In genomic region chr20:13006825-13007224, GRCh38 we compare ENCODE assay signal across 20 cellular contexts. TPM values are rescaled to one million over a fixed set of nuclear protein-coding genes. Genes with fewer than 3 reads are reported as not detected.
A peak's percentile ranks its signal among the peaks of the same experiment; 100 is the strongest.
DNase-seq lines count a peak whose midpoint lies in the region; ATAC-seq and TF ChIP-seq lines count a peak whose summit lies in the region.
"Had no signal": no experiment of that assay in that cellular context is flagged by ENCODE, and none has a peak within 500 bp of the region (broad histone marks: within the 10 kb centered on the region; RNA-seq: fewer than 3 reads in every experiment).

No MANE protein-coding gene starts in this region.

- intact Hi-C loops in natural killer cell (cut with micrococcal nuclease) (no loop called here), left ventricle myocardium superior (cut with micrococcal nuclease) (no loop called here)

- no peaks in the 10 kb centered on the region for H3K9me3 Mint-ChIP-seq in natural killer cell
- H3K9me3 Mint-ChIP-seq in natural killer cell treated with Interleukin-12 subunit alpha and Interleukin-12 subunit beta and Interleukin-15 and Interleukin-18, amount 100 ng/mL, for 72 hours: no peaks in the 10 kb centered on the region
- H3K9me3 Mint-ChIP-seq: activated CD4-positive, alpha-beta T cell treated with anti-CD3 and anti-CD28 coated beads, Interleukin-2, amount 10 ng/mL, durations not matched to agents 7 days and 5 days had no signal

- H3K36me3 Mint-ChIP-seq in natural killer cell: no peaks in the 10 kb centered on the region
- no peaks in the 10 kb centered on the region for H3K36me3 Mint-ChIP-seq in natural killer cell treated with Interleukin-12 subunit alpha and Interleukin-12 subunit beta and Interleukin-15 and Interleukin-18, amount 100 ng/mL, for 72 hours
- H3K36me3 Mint-ChIP-seq: mesothelial cell of epicardium had no signal

- no peak overlapping the region for H3K27ac Mint-ChIP-seq in natural killer cell
- no peak overlapping the region for H3K27ac Mint-ChIP-seq in natural killer cell treated with Interleukin-12 subunit alpha and Interleukin-12 subunit beta and Interleukin-15 and Interleukin-18, amount 100 ng/mL, for 72 hours
- H3K27ac Mint-ChIP-seq: activated CD4-positive, alpha-beta T cell treated with anti-CD3 and anti-CD28 coated beads, Interleukin-2, amount 10 ng/mL, durations not matched to agents 7 days and 5 days; mesothelial cell of epicardium had no signal

- H3K4me3 Mint-ChIP-seq in natural killer cell: peak overlapping the region; percentile 41
- H3K4me3 Mint-ChIP-seq in natural killer cell treated with Interleukin-12 subunit alpha and Interleukin-12 subunit beta and Interleukin-15 and Interleukin-18, amount 100 ng/mL, for 72 hours: no peak overlapping the region
- H3K4me3 Mint-ChIP-seq: activated CD4-positive, alpha-beta T cell treated with anti-CD3 and anti-CD28 coated beads, Interleukin-2, amount 10 ng/mL, durations not matched to agents 7 days and 5 days; mesothelial cell of epicardium had no signal

- no peak overlapping the region for H3K4me3 ChIP-seq in astrocyte of the spinal cord (ENCODE audit: low read depth, low read length)
- H3K4me3 ChIP-seq in foreskin fibroblast (ENCODE audit: low read depth in 1 of 2, low read length in 2 of 2): no peak overlapping the region
- H3K4me3 ChIP-seq: heart left ventricle, SJCRH30, tibial artery had no signal

- no peak for DNase-seq in natural killer cell
- DNase-seq in natural killer cell treated with Interleukin-12 subunit alpha and Interleukin-12 subunit beta and Interleukin-15 and Interleukin-18, amount 100 ng/mL, for 72 hours (ENCODE audit: low spot score): no peak
- peak; percentile 69 for DNase-seq in astrocyte of the spinal cord (ENCODE audit: low read depth, low spot score)
- peak; percentile 75 to 87 for DNase-seq in foreskin fibroblast
- DNase-seq in NCI-H187 treated with DMSO at 0.1 percent for 48 hours (lab: John Stamatoyannopoulos, UW): no peak
- no peak for DNase-seq in left ventricle myocardium superior
- no peak for DNase-seq in foreskin melanocyte
- DNase-seq: activated CD4-positive, alpha-beta T cell treated with anti-CD3 and anti-CD28 coated beads, Interleukin-2, amount 10 ng/mL, durations not matched to agents 7 days and 5 days; activated naive CD4-positive, alpha-beta T cell treated with anti-CD3 and anti-CD28 coated beads, Interleukin-2, amount 50 U/mL, for 16 hours; activated T-cell treated with anti-CD3 and anti-CD28 coated beads for 4 hours; COR-L47; GDM1; heart left ventricle; islet precursor cell; NCI-H146; NCI-H446; SJCRH30; tibial artery had no signal

- TF ChIP-seq CTCF in natural killer cell (IDR thresholded peaks at IDR 0.05): no peak
- TF ChIP-seq CTCF in astrocyte of the spinal cord (IDR thresholded peaks at IDR 0.05; ENCODE audit: low read depth, low read length): no peak
- no peak for TF ChIP-seq CTCF in foreskin fibroblast (IDR thresholded peaks at IDR 0.05; ENCODE audit: low read depth, low read length)

- in situ Hi-C loops in astrocyte of the spinal cord (cut with HindIII; ENCODE audit: low sequenced_read_pairs): no loop called here

- ATAC-seq in natural killer cell (no peak), GM21825 (IDR thresholded peaks at IDR 0.05; ENCODE audit: unreplicated experiment) (no peak), left ventricle myocardium superior (no peak)
- no peak for ATAC-seq in natural killer cell treated with Interleukin-12 subunit alpha and Interleukin-12 subunit beta and Interleukin-15 and Interleukin-18, amount 100 ng/mL, for 72 hours
- ATAC-seq: heart left ventricle had no signal

- H3K27me3 Mint-ChIP-seq in natural killer cell (ENCODE audit: low read depth in 2 of 2): peaks cover 0 to 4% of the 10 kb centered on the region in 2 donors
- H3K27me3 Mint-ChIP-seq in natural killer cell treated with Interleukin-12 subunit alpha and Interleukin-12 subunit beta and Interleukin-15 and Interleukin-18, amount 100 ng/mL, for 72 hours: peaks cover 0 to 5% of the 10 kb centered on the region in 2 donors

- H3K4me1 Mint-ChIP-seq in natural killer cell: peaks cover 30 to 40% of the 10 kb centered on the region in 2 donors
- H3K4me1 Mint-ChIP-seq in natural killer cell treated with Interleukin-12 subunit alpha and Interleukin-12 subunit beta and Interleukin-15 and Interleukin-18, amount 100 ng/mL, for 72 hours (ENCODE audit: low read depth in 2 of 2): peaks cover 20 to 25% of the 10 kb centered on the region in 2 donors

RNA-seq across cellular contexts. Expression of gene SPTLC3, which starts 1.9 kb away (rescaled TPM):
- total RNA-seq in natural killer cell (1 to 10 TPM; 1.5 to 4.6 (median 1.9) TPM), left ventricle myocardium superior (5.4 TPM)
- total RNA-seq in natural killer cell treated with Interleukin-12 subunit alpha and Interleukin-12 subunit beta and Interleukin-15 and Interleukin-18, amount 100 ng/mL, for 72 hours: not detected
- total RNA-seq: SJCRH30 had no signal

Comparison
In these comparisons a context has a peak if more than half of its experiments do, and no peak if none do; other contexts are left out.
1. DNase-seq: peak in astrocyte of the spinal cord (single experiment) and foreskin fibroblast (2 of 2); none in natural killer cell (single experiment), natural killer cell treated with Interleukin-12 subunit alpha and Interleukin-12 subunit beta and Interleukin-15 and Interleukin-18, amount 100 ng/mL, for 72 hours (single experiment), NCI-H187 treated with DMSO at 0.1 percent for 48 hours (single experiment), left ventricle myocardium superior (single experiment) and foreskin melanocyte (single experiment).